Comparison of ENCODE assay signal across 1 cellular context in genomic region chr2:148645135-148645924, GRCh38.
TF ChIP-seq lines count a peak whose summit lies in the region.

No MANE protein-coding gene starts in this region.

TF ChIP-seq in GM12878, 131 proteins besides CTCF, POLR2A, EP300 and RAD21 (continued from another document and continues in another):
- TF ChIP-seq NKRF (conservative IDR thresholded peaks at IDR 0.05): 0 out of 2 replicates have a peak, but pooled peaks have one; percentile 61
- peak; percentile 87 for TF ChIP-seq POLR2AphosphoS5 (IDR thresholded peaks at IDR 0.05; ENCODE audit: low read length)
- no peak for TF ChIP-seq MEF2A (IDR thresholded peaks at IDR 0.05; ENCODE audit: insufficient read depth, low read depth, low read length)
- TF ChIP-seq RAD51 (IDR thresholded peaks at IDR 0.05): no peak
- no peak for TF ChIP-seq TARDBP (IDR thresholded peaks at IDR 0.05; ENCODE audit: borderline replicate concordance)
- TF ChIP-seq RFX5 (IDR thresholded peaks at IDR 0.05; ENCODE audit: low read depth, low read length): no peak
- peak; percentile 77 for TF ChIP-seq FOXK2 (IDR thresholded peaks at IDR 0.05)
- TF ChIP-seq NR2C1 (IDR thresholded peaks at IDR 0.05): no peak
- TF ChIP-seq CBFB (IDR thresholded peaks at IDR 0.05; ENCODE audit: low read depth): 0 out of 2 replicates have a peak, but pooled peaks have one; percentile 35
- TF ChIP-seq CHD1 (IDR thresholded peaks at IDR 0.05; ENCODE audit: low read depth, low read length): no peak
- TF ChIP-seq, protein P1, sequence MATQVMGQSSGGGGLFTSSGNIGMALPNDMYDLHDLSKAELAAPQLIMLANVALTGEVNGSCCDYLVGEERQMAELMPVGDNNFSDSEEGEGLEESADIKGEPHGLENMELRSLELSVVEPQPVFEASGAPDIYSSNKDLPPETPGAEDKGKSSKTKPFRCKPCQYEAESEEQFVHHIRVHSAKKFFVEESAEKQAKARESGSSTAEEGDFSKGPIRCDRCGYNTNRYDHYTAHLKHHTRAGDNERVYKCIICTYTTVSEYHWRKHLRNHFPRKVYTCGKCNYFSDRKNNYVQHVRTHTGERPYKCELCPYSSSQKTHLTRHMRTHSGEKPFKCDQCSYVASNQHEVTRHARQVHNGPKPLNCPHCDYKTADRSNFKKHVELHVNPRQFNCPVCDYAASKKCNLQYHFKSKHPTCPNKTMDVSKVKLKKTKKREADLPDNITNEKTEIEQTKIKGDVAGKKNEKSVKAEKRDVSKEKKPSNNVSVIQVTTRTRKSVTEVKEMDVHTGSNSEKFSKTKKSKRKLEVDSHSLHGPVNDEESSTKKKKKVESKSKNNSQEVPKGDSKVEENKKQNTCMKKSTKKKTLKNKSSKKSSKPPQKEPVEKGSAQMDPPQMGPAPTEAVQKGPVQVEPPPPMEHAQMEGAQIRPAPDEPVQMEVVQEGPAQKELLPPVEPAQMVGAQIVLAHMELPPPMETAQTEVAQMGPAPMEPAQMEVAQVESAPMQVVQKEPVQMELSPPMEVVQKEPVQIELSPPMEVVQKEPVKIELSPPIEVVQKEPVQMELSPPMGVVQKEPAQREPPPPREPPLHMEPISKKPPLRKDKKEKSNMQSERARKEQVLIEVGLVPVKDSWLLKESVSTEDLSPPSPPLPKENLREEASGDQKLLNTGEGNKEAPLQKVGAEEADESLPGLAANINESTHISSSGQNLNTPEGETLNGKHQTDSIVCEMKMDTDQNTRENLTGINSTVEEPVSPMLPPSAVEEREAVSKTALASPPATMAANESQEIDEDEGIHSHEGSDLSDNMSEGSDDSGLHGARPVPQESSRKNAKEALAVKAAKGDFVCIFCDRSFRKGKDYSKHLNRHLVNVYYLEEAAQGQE (IDR thresholded peaks at IDR 0.05; ENCODE audit: low read depth, low read length): no peak
- TF ChIP-seq, protein P2, sequence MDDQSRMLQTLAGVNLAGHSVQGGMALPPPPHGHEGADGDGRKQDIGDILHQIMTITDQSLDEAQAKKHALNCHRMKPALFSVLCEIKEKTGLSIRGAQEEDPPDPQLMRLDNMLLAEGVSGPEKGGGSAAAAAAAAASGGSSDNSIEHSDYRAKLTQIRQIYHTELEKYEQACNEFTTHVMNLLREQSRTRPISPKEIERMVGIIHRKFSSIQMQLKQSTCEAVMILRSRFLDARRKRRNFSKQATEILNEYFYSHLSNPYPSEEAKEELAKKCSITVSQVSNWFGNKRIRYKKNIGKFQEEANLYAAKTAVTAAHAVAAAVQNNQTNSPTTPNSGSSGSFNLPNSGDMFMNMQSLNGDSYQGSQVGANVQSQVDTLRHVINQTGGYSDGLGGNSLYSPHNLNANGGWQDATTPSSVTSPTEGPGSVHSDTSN (IDR thresholded peaks at IDR 0.05; ENCODE audit: insufficient replicate concordance, low read depth, low read length): no peak
- TF ChIP-seq KLF5 (IDR thresholded peaks at IDR 0.05; ENCODE audit: partially characterized antibody): no peak
- peak; percentile 52; the same call in 1 of the 2 replicates for TF ChIP-seq ZBTB33 (IDR thresholded peaks at IDR 0.05)
- TF ChIP-seq ESRRA (IDR thresholded peaks at IDR 0.05; ENCODE audit: low read length): no peak
- TF ChIP-seq, protein P3, sequence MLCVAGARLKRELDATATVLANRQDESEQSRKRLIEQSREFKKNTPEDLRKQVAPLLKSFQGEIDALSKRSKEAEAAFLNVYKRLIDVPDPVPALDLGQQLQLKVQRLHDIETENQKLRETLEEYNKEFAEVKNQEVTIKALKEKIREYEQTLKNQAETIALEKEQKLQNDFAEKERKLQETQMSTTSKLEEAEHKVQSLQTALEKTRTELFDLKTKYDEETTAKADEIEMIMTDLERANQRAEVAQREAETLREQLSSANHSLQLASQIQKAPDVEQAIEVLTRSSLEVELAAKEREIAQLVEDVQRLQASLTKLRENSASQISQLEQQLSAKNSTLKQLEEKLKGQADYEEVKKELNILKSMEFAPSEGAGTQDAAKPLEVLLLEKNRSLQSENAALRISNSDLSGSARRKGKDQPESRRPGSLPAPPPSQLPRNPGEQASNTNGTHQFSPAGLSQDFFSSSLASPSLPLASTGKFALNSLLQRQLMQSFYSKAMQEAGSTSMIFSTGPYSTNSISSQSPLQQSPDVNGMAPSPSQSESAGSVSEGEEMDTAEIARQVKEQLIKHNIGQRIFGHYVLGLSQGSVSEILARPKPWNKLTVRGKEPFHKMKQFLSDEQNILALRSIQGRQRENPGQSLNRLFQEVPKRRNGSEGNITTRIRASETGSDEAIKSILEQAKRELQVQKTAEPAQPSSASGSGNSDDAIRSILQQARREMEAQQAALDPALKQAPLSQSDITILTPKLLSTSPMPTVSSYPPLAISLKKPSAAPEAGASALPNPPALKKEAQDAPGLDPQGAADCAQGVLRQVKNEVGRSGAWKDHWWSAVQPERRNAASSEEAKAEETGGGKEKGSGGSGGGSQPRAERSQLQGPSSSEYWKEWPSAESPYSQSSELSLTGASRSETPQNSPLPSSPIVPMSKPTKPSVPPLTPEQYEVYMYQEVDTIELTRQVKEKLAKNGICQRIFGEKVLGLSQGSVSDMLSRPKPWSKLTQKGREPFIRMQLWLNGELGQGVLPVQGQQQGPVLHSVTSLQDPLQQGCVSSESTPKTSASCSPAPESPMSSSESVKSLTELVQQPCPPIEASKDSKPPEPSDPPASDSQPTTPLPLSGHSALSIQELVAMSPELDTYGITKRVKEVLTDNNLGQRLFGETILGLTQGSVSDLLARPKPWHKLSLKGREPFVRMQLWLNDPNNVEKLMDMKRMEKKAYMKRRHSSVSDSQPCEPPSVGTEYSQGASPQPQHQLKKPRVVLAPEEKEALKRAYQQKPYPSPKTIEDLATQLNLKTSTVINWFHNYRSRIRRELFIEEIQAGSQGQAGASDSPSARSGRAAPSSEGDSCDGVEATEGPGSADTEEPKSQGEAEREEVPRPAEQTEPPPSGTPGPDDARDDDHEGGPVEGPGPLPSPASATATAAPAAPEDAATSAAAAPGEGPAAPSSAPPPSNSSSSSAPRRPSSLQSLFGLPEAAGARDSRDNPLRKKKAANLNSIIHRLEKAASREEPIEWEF (IDR thresholded peaks at IDR 0.05; ENCODE audit: insufficient replicate concordance, low read depth, low read length): no peak
- TF ChIP-seq ZNF384 (IDR thresholded peaks at IDR 0.05; ENCODE audit: borderline replicate concordance, low read depth, low read length): no peak
- TF ChIP-seq HDAC2 (IDR thresholded peaks at IDR 0.05): no peak
- TF ChIP-seq, protein P4, sequence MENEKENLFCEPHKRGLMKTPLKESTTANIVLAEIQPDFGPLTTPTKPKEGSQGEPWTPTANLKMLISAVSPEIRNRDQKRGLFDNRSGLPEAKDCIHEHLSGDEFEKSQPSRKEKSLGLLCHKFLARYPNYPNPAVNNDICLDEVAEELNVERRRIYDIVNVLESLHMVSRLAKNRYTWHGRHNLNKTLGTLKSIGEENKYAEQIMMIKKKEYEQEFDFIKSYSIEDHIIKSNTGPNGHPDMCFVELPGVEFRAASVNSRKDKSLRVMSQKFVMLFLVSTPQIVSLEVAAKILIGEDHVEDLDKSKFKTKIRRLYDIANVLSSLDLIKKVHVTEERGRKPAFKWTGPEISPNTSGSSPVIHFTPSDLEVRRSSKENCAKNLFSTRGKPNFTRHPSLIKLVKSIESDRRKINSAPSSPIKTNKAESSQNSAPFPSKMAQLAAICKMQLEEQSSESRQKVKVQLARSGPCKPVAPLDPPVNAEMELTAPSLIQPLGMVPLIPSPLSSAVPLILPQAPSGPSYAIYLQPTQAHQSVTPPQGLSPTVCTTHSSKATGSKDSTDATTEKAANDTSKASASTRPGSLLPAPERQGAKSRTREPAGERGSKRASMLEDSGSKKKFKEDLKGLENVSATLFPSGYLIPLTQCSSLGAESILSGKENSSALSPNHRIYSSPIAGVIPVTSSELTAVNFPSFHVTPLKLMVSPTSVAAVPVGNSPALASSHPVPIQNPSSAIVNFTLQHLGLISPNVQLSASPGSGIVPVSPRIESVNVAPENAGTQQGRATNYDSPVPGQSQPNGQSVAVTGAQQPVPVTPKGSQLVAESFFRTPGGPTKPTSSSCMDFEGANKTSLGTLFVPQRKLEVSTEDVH (IDR thresholded peaks at IDR 0.05; ENCODE audit: low read depth, partially characterized antibody): no peak
- no peak for TF ChIP-seq CREM (IDR thresholded peaks at IDR 0.05; ENCODE audit: low read depth)
- TF ChIP-seq, protein P5, sequence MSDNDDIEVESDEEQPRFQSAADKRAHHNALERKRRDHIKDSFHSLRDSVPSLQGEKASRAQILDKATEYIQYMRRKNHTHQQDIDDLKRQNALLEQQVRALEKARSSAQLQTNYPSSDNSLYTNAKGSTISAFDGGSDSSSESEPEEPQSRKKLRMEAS (IDR thresholded peaks at IDR 0.05; ENCODE audit: low read depth, low read length): no peak
- TF ChIP-seq KDM1A (IDR thresholded peaks at IDR 0.05; ENCODE audit: borderline replicate concordance): no peak
- TF ChIP-seq IKZF2 (IDR thresholded peaks at IDR 0.05): no peak
- peak; percentile 94 for TF ChIP-seq ZNF217 (IDR thresholded peaks at IDR 0.05)
- TF ChIP-seq ATF7 (IDR thresholded peaks at IDR 0.05; ENCODE audit: low read depth): no peak
- TF ChIP-seq EED (IDR thresholded peaks at IDR 0.05; ENCODE audit: low read depth): no peak
- no peak for TF ChIP-seq MTA2 (IDR thresholded peaks at IDR 0.05; ENCODE audit: low read depth)
- TF ChIP-seq RELA (IDR thresholded peaks at IDR 0.05; ENCODE audit: borderline replicate concordance, partially characterized antibody): peak; percentile 48
- TF ChIP-seq WRNIP1 (IDR thresholded peaks at IDR 0.05; ENCODE audit: borderline replicate concordance, low read depth, low read length): no peak
- TF ChIP-seq TCF7 (IDR thresholded peaks at IDR 0.05; ENCODE audit: borderline replicate concordance): no peak
- no peak for TF ChIP-seq SUZ12 (IDR thresholded peaks at IDR 0.05; ENCODE audit: unreplicated experiment)
- TF ChIP-seq SPI1 (IDR thresholded peaks at IDR 0.05; ENCODE audit: borderline replicate concordance, insufficient read depth, low read depth, low read length): no peak
- no peak for TF ChIP-seq IRF4 (IDR thresholded peaks at IDR 0.05; ENCODE audit: low read depth, low read length)
- no peak; the same call in 2 of the 3 replicates for TF ChIP-seq POU2F2 (IDR thresholded peaks at IDR 0.05; ENCODE audit: borderline replicate concordance, low read depth, low read length)
- TF ChIP-seq USF1 (IDR thresholded peaks at IDR 0.05; ENCODE audit: borderline replicate concordance, extremely low read length, insufficient read depth, low read depth, low read length): no peak
- TF ChIP-seq STAT3 (IDR thresholded peaks at IDR 0.05; ENCODE audit: low read depth, low read length): no peak
- TF ChIP-seq JUND (IDR thresholded peaks at IDR 0.05; ENCODE audit: low read depth, low read length): no peak
- TF ChIP-seq RBBP5 (conservative IDR thresholded peaks at IDR 0.05): no peak
- no peak for TF ChIP-seq RCOR1 (conservative IDR thresholded peaks at IDR 0.05; ENCODE audit: low read depth, low read length)
- TF ChIP-seq BCLAF1 (IDR thresholded peaks at IDR 0.05): no peak
